In the genomic region with DNA sequence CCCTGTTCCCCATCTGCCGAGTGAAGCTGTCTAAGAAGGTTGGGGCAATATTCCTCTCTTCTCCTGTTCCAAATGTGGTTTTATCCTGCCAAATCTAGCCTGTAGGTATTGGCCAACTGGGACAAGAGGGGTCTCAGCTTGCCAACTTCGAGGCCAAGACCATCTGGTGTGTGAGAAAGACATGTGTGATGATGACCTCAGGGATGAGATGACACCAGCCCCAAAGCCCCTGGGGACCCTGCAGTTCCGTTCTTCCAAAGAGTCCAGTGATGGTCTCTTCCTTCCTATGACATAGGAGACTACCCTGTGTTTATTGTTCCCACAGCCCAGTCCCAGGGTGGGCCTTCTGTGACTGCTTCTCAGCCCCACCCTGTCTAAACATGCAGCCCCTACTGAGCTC, we compare ENCODE assay signal across 33 cellular contexts. TPM values are rescaled to one million over a fixed set of nuclear protein-coding genes. Genes with fewer than 3 reads are reported as not detected.
"Had no signal": no experiment of that assay in that cellular context is flagged by ENCODE, and none has a peak within 500 bp of the region (broad histone marks: within the 10 kb centered on the region; RNA-seq: fewer than 3 reads in every experiment).

No MANE protein-coding gene starts in this region.

- H3K4me2 ChIP-seq: hepatocyte had no signal

- H3K4me3 ChIP-seq: adrenal gland, body of pancreas, cardiac muscle cell, hepatocyte, left ventricle myocardium inferior, lung, mucosa of descending colon, ovary, prostate gland, spleen, thoracic aorta had no signal

- ATAC-seq: body of pancreas; mucosa of descending colon; natural killer cell treated with Interleukin-12 subunit alpha and Interleukin-12 subunit beta and Interleukin-15 and Interleukin-18, amount 100 ng/mL, for 72 hours had no signal

- DNase-seq: activated CD4-positive, alpha-beta memory T cell treated with anti-CD3 and anti-CD28 coated beads for 36 hours; activated CD4-positive, alpha-beta T cell treated with anti-CD3 and anti-CD28 coated beads, Interleukin-2, amount 10 ng/mL, durations not matched to agents 24 days and 14 days; activated CD8-positive, alpha-beta memory T cell treated with anti-CD3 and anti-CD28 coated beads, Interleukin-2, amount 50 U/mL, for 4 hours; activated effector memory CD4-positive, alpha-beta T cell treated with anti-CD3 and anti-CD28 coated beads, Interleukin-2, amount 50 U/mL, for 16 hours; activated naive CD4-positive, alpha-beta T cell treated with anti-CD3 and anti-CD28 coated beads for 36 hours; activated naive CD8-positive, alpha-beta T cell treated with anti-CD3 and anti-CD28 coated beads for 36 hours; activated T-cell treated with anti-CD3 and anti-CD28 coated beads, Interleukin-2, amount 50 U/mL, for 1 hour; adrenal gland; aorta; body of pancreas; islet precursor cell; left ventricle myocardium inferior; ovary; spleen; stimulated activated CD4-positive, alpha-beta T cell treated with anti-CD3 and anti-CD28 coated beads, Interleukin-2, amount 100 ng/mL, for 48 hours; stimulated activated naive CD4-positive, alpha-beta T cell treated with Interleukin-2 at 50 U/mL for 16 hours; SW 1271; T-helper 9 cell; trophoblast cell had no signal

- H3K4me1 ChIP-seq: adrenal gland, body of pancreas, prostate gland, spleen had no signal

- H3K79me2 ChIP-seq: hepatocyte had no signal

- H3K9me3 ChIP-seq: body of pancreas, left ventricle myocardium inferior, mucosa of descending colon, neutrophil, ovary, prostate gland, spleen, thoracic aorta had no signal

- H2AFZ ChIP-seq: hepatocyte had no signal

- H3K27me3 ChIP-seq: adrenal gland, body of pancreas, hepatocyte, neutrophil, ovary had no signal

- H3K27ac ChIP-seq: adrenal gland, body of pancreas, cardiac muscle cell, hepatocyte, left ventricle myocardium inferior, neutrophil, ovary, prostate gland, spleen, thoracic aorta, VCaP had no signal

- H3K36me3 ChIP-seq: adrenal gland, cardiac muscle cell, left ventricle myocardium inferior, neutrophil, ovary, prostate gland, spleen, thoracic aorta had no signal

- FAIRE-seq: endothelial cell of umbilical vein, frontal cortex, TTC549, urothelium cell line had no signal

RNA-seq across cellular contexts. Expression of a gene that starts 34.8 kb away (rescaled TPM):
- total RNA-seq: activated CD4-positive, alpha-beta memory T cell treated with anti-CD3 and anti-CD28 coated beads for 36 hours; activated CD4-positive, alpha-beta T cell treated with anti-CD3 and anti-CD28 coated beads, Interleukin-2, amount 10 ng/mL, durations not matched to agents 24 days and 14 days; activated CD8-positive, alpha-beta memory T cell treated with anti-CD3 and anti-CD28 coated beads for 36 hours; activated naive CD4-positive, alpha-beta T cell treated with anti-CD3 and anti-CD28 coated beads for 36 hours; activated naive CD8-positive, alpha-beta T cell treated with anti-CD3 and anti-CD28 coated beads for 36 hours; left ventricle myocardium inferior; natural killer cell treated with Interleukin-12 subunit alpha and Interleukin-12 subunit beta and Interleukin-15 and Interleukin-18, amount 100 ng/mL, for 72 hours; spleen had no signal
- polyA plus RNA-seq: cardiac muscle cell, spleen had no signal
